ENCODE assay signal across 29 cellular contexts in genomic region chr22:32870474-32870873, GRCh38.
DNase-seq lines count a peak whose midpoint lies in the region; ATAC-seq, FAIRE-seq and TF ChIP-seq lines count a peak whose summit lies in the region.
"Had no signal": no experiment of that assay in that cellular context is flagged by ENCODE, and none has a peak within 500 bp of the region (broad histone marks: within the 10 kb centered on the region; RNA-seq: fewer than 3 reads in every experiment).

No MANE protein-coding gene starts in this region.

- peak overlapping the region; percentile 11; the same call in 1 of the 2 replicates for H3K4me2 ChIP-seq in BLaER1
- no peak overlapping the region for H3K4me2 ChIP-seq in K562 (ENCODE audit: insufficient read depth, low read length)
- H3K4me2 ChIP-seq: A549 had no signal

- no TSS peak for BruUV-seq in K562 (replicated peaks; lab: Mats Ljungman, UMichigan)

- intact Hi-C loops in K562 (cut with micrococcal nuclease): no loop called here

- peaks cover 71% of the 10 kb centered on the region for H3K4me1 ChIP-seq in BLaER1
- H3K4me1 ChIP-seq in K562 (replicated peaks in 1 of 2; ENCODE audit: control insufficient read depth in 2 of 2, insufficient read depth in 2 of 2, low read length in 2 of 2): peaks cover 9 to 16% of the 10 kb centered on the region in 2 experiments; a peak in 3 of 5 replicates
- H3K4me1 ChIP-seq: A549, Caco-2 had no signal

- H3K27ac ChIP-seq in BLaER1 (no peak overlapping the region), K562 (ENCODE audit: extremely low read depth, low read depth, low read length) (no peak overlapping the region)
- H3K27ac ChIP-seq: 22Rv1, A549, C4-2B had no signal

- in situ Hi-C loops in K562 (cut with MboI): no loop called here

- no peak for ATAC-seq in K562
- ATAC-seq in HG03521 (IDR thresholded peaks at IDR 0.05; ENCODE audit: unreplicated experiment): no peak
- ATAC-seq: A549; CD8-positive, alpha-beta T cell had no signal

- H2AFZ ChIP-seq in K562 (ENCODE audit: low read depth, low read length): no peak overlapping the region

- TF ChIP-seq CTCF in K562 (IDR thresholded peaks at IDR 0.05 in 2 of 3, conservative IDR thresholded peaks at IDR 0.05 in 1 of 3; ENCODE audit: insufficient read depth in 2 of 3, low read depth in 1 of 3, low read length in 3 of 3): no peak

- POLR2A ChIA-PET in K562 (lab: Yijun Ruan, JAX): no interaction called here

- no peaks in the 10 kb centered on the region for H3K36me3 ChIP-seq in BLaER1
- no peaks in the 10 kb centered on the region for H3K36me3 ChIP-seq in K562 (ENCODE audit: control insufficient read depth, insufficient read depth, low read length)
- H3K36me3 ChIP-seq: BE2C; BLaER1 treated with 17β-estradiol and CSF1 and Interleukin-3, amounts not matched to agents 10 nM and 100 nM had no signal

- no peak for DNase-seq in K562 (ENCODE audit: extremely low read depth in 1 of 4, low spot score in 3 of 4)
- no peak for DNase-seq in NCI-H1417 (lab: John Stamatoyannopoulos, UW)
- DNase-seq: 8988T; ACHN; AML-193; BE2C; C1 segment of cervical spinal cord; Caco-2; Calu3; CD4-positive, alpha-beta memory T cell; CD4-positive, alpha-beta T cell; CD4-positive, CD25-positive, alpha-beta regulatory T cell; CD8-positive, alpha-beta memory T cell; CD8-positive, alpha-beta T cell; COR-L47; DMS 273 treated with DMSO at 0.1 percent for 48 hours; DMS153; DMS53; DMS79; DMS79 treated with DMSO at 0.1 percent for 48 hours; DND-41; EL had no signal

- H3K27me3 ChIP-seq in BLaER1 (no peaks in the 10 kb centered on the region), K562 (ENCODE audit: control insufficient read depth in 2 of 2, insufficient read depth in 2 of 2, low read length in 2 of 2) (no peaks in the 10 kb centered on the region)
- H3K27me3 ChIP-seq: BE2C; BLaER1 treated with 17β-estradiol and CSF1 and Interleukin-3, amounts not matched to agents 10 nM and 100 nM had no signal

- no peaks in the 10 kb centered on the region for H3K79me2 ChIP-seq in K562 (ENCODE audit: control insufficient read depth, insufficient read depth, low read length)

- H3K4me3 ChIP-seq in BLaER1 (no peak overlapping the region), K562 (no peak overlapping the region)
- H3K4me3 ChIP-seq: A549; BLaER1 treated with 17β-estradiol and CSF1 and Interleukin-3, amounts not matched to agents 10 nM and 100 nM had no signal

- no peak for TF ChIP-seq EP300 in K562 (IDR thresholded peaks at IDR 0.05; ENCODE audit: low read length)

- no peak for FAIRE-seq in K562 (lab: Jason Lieb, UNC)
- FAIRE-seq: A549, D721Med had no signal

- H3K9me3 ChIP-seq in BLaER1 (no peaks in the 10 kb centered on the region), K562 (replicated peaks; ENCODE audit: control insufficient read depth, insufficient read depth, low read depth, low read length) (no peaks in the 10 kb centered on the region)
- H3K9me3 ChIP-seq: A549; BE2C; BLaER1 treated with 17β-estradiol and CSF1 and Interleukin-3, amounts not matched to agents 10 nM and 100 nM; Caco-2 had no signal

- no peak for TF ChIP-seq RAD21 in K562 (CRISPR knock-in tag; conservative IDR thresholded peaks at IDR 0.05 in 1 of 2, IDR thresholded peaks at IDR 0.05 in 1 of 2)

- H4K20me1 ChIP-seq in BLaER1 (no peaks in the 10 kb centered on the region), K562 (replicated peaks; ENCODE audit: control insufficient read depth, insufficient read depth, low read length) (no peaks in the 10 kb centered on the region)
- H4K20me1 ChIP-seq: BLaER1 treated with 17β-estradiol and CSF1 and Interleukin-3, amounts not matched to agents 10 nM and 100 nM had no signal

- H3K9me1 ChIP-seq in K562 (ENCODE audit: control insufficient read depth, insufficient read depth, low read length): no peaks in the 10 kb centered on the region

- no peak for TF ChIP-seq POLR2A in K562 (conservative IDR thresholded peaks at IDR 0.05)

- H3K9ac ChIP-seq in BLaER1 (no peak overlapping the region), K562 (ENCODE audit: insufficient read depth in 1 of 2, low read depth in 2 of 2, low read length in 2 of 2) (no peak overlapping the region)
- H3K9ac ChIP-seq: BLaER1 treated with 17β-estradiol and CSF1 and Interleukin-3, amounts not matched to agents 10 nM and 100 nM had no signal

- CTCF ChIA-PET in K562 (lab: Yijun Ruan, JAX; ENCODE audit: low intra/inter-chr PET ratio): no interaction called here

TF ChIP-seq in K562, 482 proteins besides CTCF, POLR2A, EP300 and RAD21:
- no peak for TF ChIP-seq NCOA4 (IDR thresholded peaks at IDR 0.05; ENCODE audit: partially characterized antibody)
- TF ChIP-seq RBM25 (IDR thresholded peaks at IDR 0.05; ENCODE audit: low read depth, low read length, severe bottlenecking): peak; percentile 90
